ENCODE assay signal across 7 cellular contexts in the genomic region with DNA sequence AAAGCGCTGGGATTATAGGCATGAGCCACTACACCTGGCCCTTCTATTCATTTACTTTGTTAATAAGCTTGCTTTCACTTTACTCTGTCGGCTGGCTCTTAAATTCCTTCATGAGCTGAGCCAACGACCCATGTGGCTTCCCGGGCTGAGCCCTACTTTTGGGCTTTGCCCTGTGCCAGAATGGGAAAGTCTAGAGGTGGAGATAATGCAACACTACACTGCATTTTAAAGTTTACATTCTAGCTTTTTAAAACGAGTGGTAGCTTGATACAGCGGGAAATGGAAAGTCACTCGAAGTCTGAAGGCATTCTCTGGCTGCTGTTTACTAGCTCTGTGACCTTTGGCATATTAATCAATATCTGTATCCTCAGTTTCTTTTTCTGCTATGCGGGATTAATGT.
"Had no signal": no experiment of that assay in that cellular context is flagged by ENCODE, and none has a peak within 500 bp of the region (broad histone marks: within the 10 kb centered on the region; RNA-seq: fewer than 3 reads in every experiment).

No MANE protein-coding gene starts in this region.

- H3K27ac ChIP-seq: HL-60 had no signal

- ATAC-seq: GM23338 had no signal

- DNase-seq: H9, HCEC 1CT, KG1 had no signal

- H3K4me3 ChIP-seq: GM23338 had no signal

- H3K4me2 ChIP-seq: GM23338 had no signal

- H2AFZ ChIP-seq: GM23338 had no signal

- FAIRE-seq: H1, H54 had no signal
